Comparison of ENCODE assay signal across 7 cellular contexts in the genomic region with DNA sequence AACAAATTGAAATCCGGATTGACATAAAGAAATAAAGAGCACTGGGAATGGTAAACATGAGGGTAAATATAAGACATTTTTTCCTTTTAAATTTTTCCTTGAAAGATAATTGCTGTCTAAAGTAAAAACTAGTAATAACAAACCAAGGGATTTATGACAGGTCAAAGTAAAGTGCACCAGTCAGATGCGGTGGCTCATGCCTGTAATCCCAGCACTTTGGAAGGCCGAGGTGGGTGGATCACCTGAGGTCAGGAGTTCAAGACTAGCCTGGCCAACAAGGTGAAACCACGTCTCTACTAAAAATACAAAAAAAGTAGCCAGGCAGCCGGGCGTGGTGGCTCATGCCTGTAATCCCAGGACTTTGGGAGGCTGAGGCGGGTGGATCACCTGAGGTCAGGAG. TPM values are rescaled to one million over a fixed set of nuclear protein-coding genes. Genes with fewer than 3 reads are reported as not detected.
DNase-seq lines count a peak whose midpoint lies in the region; ATAC-seq and TF ChIP-seq lines count a peak whose summit lies in the region.
"Not testable (repeated sequence)": the region's sequence is repeated elsewhere in the genome, so short reads cannot be mapped to it uniquely, and the experiment has no call there.

No MANE protein-coding gene starts in this region.

- H3K27ac Mint-ChIP-seq in activated T-cell treated with anti-CD3 and anti-CD28 coated beads, Interleukin-2, amount 50 U/mL, for 72 hours: peak overlapping the region; percentile 17
- H3K27ac Mint-ChIP-seq in activated naive CD4-positive, alpha-beta T cell treated with anti-CD3 and anti-CD28 coated beads, Interleukin-2, amount 50 U/mL, for 72 hours: peak overlapping the region; percentile 2 to 60
- peak overlapping the region; percentile 12 for H3K27ac Mint-ChIP-seq in central memory CD8-positive, alpha-beta T cell (ENCODE audit: low read depth)
- peak overlapping the region; percentile 45 for H3K27ac Mint-ChIP-seq in stimulated activated effector memory CD8-positive, alpha-beta T cell treated with anti-CD3 and anti-CD28 coated beads, Interleukin-12 subunit alpha, Interleukin-12 subunit beta, amount 100 ng/mL, for 72 hours

- not testable (repeated sequence) for H3K9me3 Mint-ChIP-seq in activated T-cell treated with anti-CD3 and anti-CD28 coated beads, Interleukin-2, amount 50 U/mL, for 72 hours; activated naive CD4-positive, alpha-beta T cell treated with anti-CD3 and anti-CD28 coated beads, Interleukin-2, amount 50 U/mL, for 72 hours; central memory CD8-positive, alpha-beta T cell; stimulated activated effector memory CD8-positive, alpha-beta T cell treated with anti-CD3 and anti-CD28 coated beads, Interleukin-12 subunit alpha, Interleukin-12 subunit beta, amount 100 ng/mL, for 72 hours

- H3K36me3 ChIP-seq in HEK293 (ENCODE audit: control insufficient read depth in 2 of 2, insufficient read depth in 1 of 2, low read length in 2 of 2): peaks cover 8 to 13% of the 10 kb centered on the region in 2 experiments; a peak in 2 of 3 replicates
- H3K36me3 ChIP-seq in mucosa of descending colon (ENCODE audit: low read depth): not testable (repeated sequence)

- not testable (repeated sequence) for DNase-seq in activated T-cell treated with anti-CD3 and anti-CD28 coated beads, Interleukin-2, amount 50 U/mL, for 72 hours; activated naive CD4-positive, alpha-beta T cell treated with anti-CD3 and anti-CD28 coated beads, Interleukin-2, amount 50 U/mL, for 72 hours (ENCODE audit: low spot score in 2 of 2); central memory CD8-positive, alpha-beta T cell (ENCODE audit: low spot score in 2 of 2); stimulated activated effector memory CD8-positive, alpha-beta T cell treated with anti-CD3 and anti-CD28 coated beads, Interleukin-12 subunit alpha, Interleukin-12 subunit beta, amount 100 ng/mL, for 72 hours (ENCODE audit: low spot score in 2 of 2)
- DNase-seq in left colon (peak in 1 of 2 donors; percentile 11), mucosa of descending colon (peak in 2 of 3 donors; percentile 12 to 35)

- H3K4me1 ChIP-seq in HEK293 (ENCODE audit: control insufficient read depth, insufficient read depth, low read length); mucosa of descending colon (ENCODE audit: low read depth): not testable (repeated sequence)

- POLR2A ChIA-PET in HEK293 (lab: Yijun Ruan, JAX): interaction anchor here (0.6 kb wide), 1 partner anchor 12 kb away, joined by 5 read pairs; no protein-coding TSS in a partner anchor

- TF ChIP-seq CTCF in HEK293 (tag by site-specific recombination; IDR thresholded peaks at IDR 0.05); mucosa of descending colon (IDR thresholded peaks at IDR 0.05): not testable (repeated sequence)

- H3K36me3 Mint-ChIP-seq in activated T-cell treated with anti-CD3 and anti-CD28 coated beads, Interleukin-2, amount 50 U/mL, for 72 hours (ENCODE audit: insufficient read depth in 2 of 2): peaks cover 9 to 16% of the 10 kb centered on the region in 2 donors
- H3K36me3 Mint-ChIP-seq in activated naive CD4-positive, alpha-beta T cell treated with anti-CD3 and anti-CD28 coated beads, Interleukin-2, amount 50 U/mL, for 72 hours: not testable (repeated sequence)
- H3K36me3 Mint-ChIP-seq in central memory CD8-positive, alpha-beta T cell (ENCODE audit: insufficient read depth): peaks cover 37% of the 10 kb centered on the region
- peaks cover 87% of the 10 kb centered on the region for H3K36me3 Mint-ChIP-seq in stimulated activated effector memory CD8-positive, alpha-beta T cell treated with anti-CD3 and anti-CD28 coated beads, Interleukin-12 subunit alpha, Interleukin-12 subunit beta, amount 100 ng/mL, for 72 hours

- ATAC-seq in activated T-cell treated with anti-CD3 and anti-CD28 coated beads, Interleukin-2, amount 50 U/mL, for 72 hours (replicated peaks in 1 of 2); activated naive CD4-positive, alpha-beta T cell treated with anti-CD3 and anti-CD28 coated beads, Interleukin-2, amount 50 U/mL, for 72 hours; central memory CD8-positive, alpha-beta T cell (replicated peaks; ENCODE audit: extremely low read depth, poor library complexity, severe bottlenecking); stimulated activated effector memory CD8-positive, alpha-beta T cell treated with anti-CD3 and anti-CD28 coated beads, Interleukin-12 subunit alpha, Interleukin-12 subunit beta, amount 100 ng/mL, for 72 hours: not testable (repeated sequence)
- ATAC-seq in left colon (peak; percentile 86), mucosa of descending colon (peak; percentile 69)

- H3K4me3 ChIP-seq in HEK293 (ENCODE audit: low read depth, low read length); mucosa of descending colon: not testable (repeated sequence)

- not testable (repeated sequence) for H3K27me3 Mint-ChIP-seq in activated T-cell treated with anti-CD3 and anti-CD28 coated beads, Interleukin-2, amount 50 U/mL, for 72 hours (ENCODE audit: low read depth); central memory CD8-positive, alpha-beta T cell

- intact Hi-C loops in left colon (cut with DNase I, micrococcal nuclease): not testable (repeated sequence)
- intact Hi-C loops in mucosa of descending colon (cut with DNase I, micrococcal nuclease): loop anchor here in 1 of 2 donors (10.0 kb wide), 1 partner anchor 227 kb away; no protein-coding TSS in a partner anchor

- not testable (repeated sequence) for H3K4me3 Mint-ChIP-seq in activated T-cell treated with anti-CD3 and anti-CD28 coated beads, Interleukin-2, amount 50 U/mL, for 72 hours; central memory CD8-positive, alpha-beta T cell; stimulated activated effector memory CD8-positive, alpha-beta T cell treated with anti-CD3 and anti-CD28 coated beads, Interleukin-12 subunit alpha, Interleukin-12 subunit beta, amount 100 ng/mL, for 72 hours

- peaks cover 24% of the 10 kb centered on the region for H3K4me1 Mint-ChIP-seq in activated T-cell treated with anti-CD3 and anti-CD28 coated beads, Interleukin-2, amount 50 U/mL, for 72 hours (ENCODE audit: low read depth)
- peaks cover 23% of the 10 kb centered on the region for H3K4me1 Mint-ChIP-seq in central memory CD8-positive, alpha-beta T cell
- H3K4me1 Mint-ChIP-seq in stimulated activated effector memory CD8-positive, alpha-beta T cell treated with anti-CD3 and anti-CD28 coated beads, Interleukin-12 subunit alpha, Interleukin-12 subunit beta, amount 100 ng/mL, for 72 hours: peaks cover 23% of the 10 kb centered on the region

- CTCF ChIA-PET in HEK293 (lab: Yijun Ruan, JAX): interaction anchor here (0.9 kb wide), 1 partner anchor 233 kb away, joined by 4 read pairs; no protein-coding TSS in a partner anchor

- not testable (repeated sequence) for H3K9me3 ChIP-seq in HEK293 (ENCODE audit: control insufficient read depth, insufficient read depth, low read depth, low read length); mucosa of descending colon

- not testable (repeated sequence) for H3K27ac ChIP-seq in HEK293 (ENCODE audit: extremely low read depth, low read depth, low read length)

TF ChIP-seq in HEK293, 187 proteins besides CTCF, POLR2A, EP300 and RAD21:
- TF ChIP-seq, protein P1, sequence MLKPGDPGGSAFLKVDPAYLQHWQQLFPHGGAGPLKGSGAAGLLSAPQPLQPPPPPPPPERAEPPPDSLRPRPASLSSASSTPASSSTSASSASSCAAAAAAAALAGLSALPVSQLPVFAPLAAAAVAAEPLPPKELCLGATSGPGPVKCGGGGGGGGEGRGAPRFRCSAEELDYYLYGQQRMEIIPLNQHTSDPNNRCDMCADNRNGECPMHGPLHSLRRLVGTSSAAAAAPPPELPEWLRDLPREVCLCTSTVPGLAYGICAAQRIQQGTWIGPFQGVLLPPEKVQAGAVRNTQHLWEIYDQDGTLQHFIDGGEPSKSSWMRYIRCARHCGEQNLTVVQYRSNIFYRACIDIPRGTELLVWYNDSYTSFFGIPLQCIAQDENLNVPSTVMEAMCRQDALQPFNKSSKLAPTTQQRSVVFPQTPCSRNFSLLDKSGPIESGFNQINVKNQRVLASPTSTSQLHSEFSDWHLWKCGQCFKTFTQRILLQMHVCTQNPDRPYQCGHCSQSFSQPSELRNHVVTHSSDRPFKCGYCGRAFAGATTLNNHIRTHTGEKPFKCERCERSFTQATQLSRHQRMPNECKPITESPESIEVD (tag by site-specific recombination; IDR thresholded peaks at IDR 0.05): 0 out of 2 replicates have a peak, but pooled peaks have one; percentile 19

RNA-seq across cellular contexts. Expression of gene WDR89, which starts 19.7 kb away (rescaled TPM):
- total RNA-seq in activated T-cell treated with anti-CD3 and anti-CD28 coated beads, Interleukin-2, amount 50 U/mL, for 72 hours: 10 to 100 TPM; 18.1 to 23.5 TPM
- total RNA-seq in activated naive CD4-positive, alpha-beta T cell treated with anti-CD3 and anti-CD28 coated beads, Interleukin-2, amount 50 U/mL, for 72 hours: 10 to 100 TPM; 23.1 to 26.4 TPM
- total RNA-seq in left colon (10 to 100 TPM; 10.8 to 12.1 TPM), mucosa of descending colon (10 to 100 TPM in 2 of 3 donors, 1 to 10 TPM in 1; 8.5 to 13.5 (median 10.5) TPM)
